25 cellular contexts compared by ENCODE assay signal in genomic region chr15:36251450-36251849, GRCh38.
DNase-seq lines count a peak whose midpoint lies in the region; ATAC-seq and TF ChIP-seq lines count a peak whose summit lies in the region.
"Had no signal": no experiment of that assay in that cellular context is flagged by ENCODE, and none has a peak within 500 bp of the region (broad histone marks: within the 10 kb centered on the region; RNA-seq: fewer than 3 reads in every experiment).

No MANE protein-coding gene starts in this region.

- H3K27ac ChIP-seq in GM23338 (ENCODE audit: low read depth) (no peak overlapping the region), RWPE2 (ENCODE audit: poor library complexity, severe bottlenecking) (no peak overlapping the region)
- H3K27ac ChIP-seq: gastroesophageal sphincter, sigmoid colon, tibial artery had no signal

- H3K4me1 Mint-ChIP-seq in GM23338, result peaks cover under 1% of the 10 kb centered on the region; the same call in 2 of the 3 replicates
- H3K4me1 Mint-ChIP-seq: activated CD8-positive, alpha-beta memory T cell treated with anti-CD3 and anti-CD28 coated beads, Interleukin-2, amount 10 ng/mL, durations not matched to agents 7 days and 5 days; activated naive CD4-positive, alpha-beta T cell treated with anti-CD3 and anti-CD28 coated beads, Interleukin-2, amount 10 ng/mL, durations not matched to agents 7 days and 5 days; CD4-positive, CD25-positive, alpha-beta regulatory T cell; stimulated activated naive CD8-positive, alpha-beta T cell treated with anti-CD3 and anti-CD28 coated beads, Interleukin-15, amount 100 ng/mL, for 72 hours had no signal

- no peaks in the 10 kb centered on the region for H3K27me3 Mint-ChIP-seq in GM23338 (ENCODE audit: insufficient read depth, low read depth, poor library complexity)
- H3K27me3 Mint-ChIP-seq: activated CD8-positive, alpha-beta memory T cell treated with anti-CD3 and anti-CD28 coated beads, Interleukin-2, amount 10 ng/mL, durations not matched to agents 7 days and 5 days; activated naive CD4-positive, alpha-beta T cell treated with anti-CD3 and anti-CD28 coated beads, Interleukin-2, amount 10 ng/mL, durations not matched to agents 7 days and 5 days; CD4-positive, CD25-positive, alpha-beta regulatory T cell; stimulated activated naive CD8-positive, alpha-beta T cell treated with anti-CD3 and anti-CD28 coated beads, Interleukin-15, amount 100 ng/mL, for 72 hours had no signal

- H3K4me2 ChIP-seq in GM23338, result no peak overlapping the region

- H3K4me1 ChIP-seq in GM23338 (ENCODE audit: insufficient read depth) (no peaks in the 10 kb centered on the region), RWPE2 (ENCODE audit: insufficient read depth, poor library complexity, severe bottlenecking) (no peaks in the 10 kb centered on the region)
- H3K4me1 ChIP-seq: gastroesophageal sphincter, tibial artery had no signal

- no peak overlapping the region for H3K4me3 ChIP-seq in GM23338
- no peak overlapping the region for H3K4me3 ChIP-seq in RWPE2 (ENCODE audit: severe bottlenecking)
- H3K4me3 ChIP-seq: gastroesophageal sphincter, sigmoid colon, tibial artery had no signal

- no peaks in the 10 kb centered on the region for H3K9me3 Mint-ChIP-seq in GM23338
- H3K9me3 Mint-ChIP-seq: activated naive CD4-positive, alpha-beta T cell treated with anti-CD3 and anti-CD28 coated beads, Interleukin-2, amount 10 ng/mL, durations not matched to agents 7 days and 5 days had no signal

- no peak overlapping the region for H3K4me3 Mint-ChIP-seq in GM23338
- H3K4me3 Mint-ChIP-seq: activated CD8-positive, alpha-beta memory T cell treated with anti-CD3 and anti-CD28 coated beads, Interleukin-2, amount 10 ng/mL, durations not matched to agents 7 days and 5 days; activated naive CD4-positive, alpha-beta T cell treated with anti-CD3 and anti-CD28 coated beads, Interleukin-2, amount 10 ng/mL, durations not matched to agents 7 days and 5 days; activated T-helper 1 cell treated with anti-CD3 and anti-CD28 coated beads, Interleukin-12 subunit alpha, Interleukin-12 subunit beta, Interleukin-2, Interleukin-4 antibody, amounts not matched to agents 30 ng/mL and 10 ng/mL and 1 ng/mL, durations not matched to agents 14 hours and 24 hours and 36 hours; CD4-positive, CD25-positive, alpha-beta regulatory T cell; stimulated activated naive CD8-positive, alpha-beta T cell treated with anti-CD3 and anti-CD28 coated beads, Interleukin-15, amount 100 ng/mL, for 72 hours; WTC11 had no signal

- H4K20me1 ChIP-seq in GM23338 (replicated peaks; ENCODE audit: insufficient read depth), result no peaks in the 10 kb centered on the region

- H3K27me3 ChIP-seq in GM23338 (ENCODE audit: insufficient read depth) (no peaks in the 10 kb centered on the region), RWPE2 (ENCODE audit: insufficient read depth, poor library complexity, severe bottlenecking) (no peaks in the 10 kb centered on the region)
- H3K27me3 ChIP-seq: gastroesophageal sphincter, sigmoid colon, tibial artery had no signal

- no peak overlapping the region for H3K27ac Mint-ChIP-seq in GM23338
- H3K27ac Mint-ChIP-seq: activated CD8-positive, alpha-beta memory T cell treated with anti-CD3 and anti-CD28 coated beads, Interleukin-2, amount 10 ng/mL, durations not matched to agents 7 days and 5 days; activated naive CD4-positive, alpha-beta T cell treated with anti-CD3 and anti-CD28 coated beads, Interleukin-2, amount 10 ng/mL, durations not matched to agents 7 days and 5 days; activated T-helper 1 cell treated with anti-CD3 and anti-CD28 coated beads, Interleukin-12 subunit alpha, Interleukin-12 subunit beta, Interleukin-2, Interleukin-4 antibody, amounts not matched to agents 30 ng/mL and 10 ng/mL and 1 ng/mL, durations not matched to agents 14 hours and 24 hours and 36 hours; CD4-positive, CD25-positive, alpha-beta regulatory T cell; stimulated activated naive CD8-positive, alpha-beta T cell treated with anti-CD3 and anti-CD28 coated beads, Interleukin-15, amount 100 ng/mL, for 72 hours; WTC11 had no signal

- H3K9me3 ChIP-seq in RWPE2 (ENCODE audit: severe bottlenecking), result no peaks in the 10 kb centered on the region
- H3K9me3 ChIP-seq: gastroesophageal sphincter, sigmoid colon, tibial artery had no signal

- H3F3A ChIP-seq in GM23338 (replicated peaks; ENCODE audit: low read depth), result no peaks in the 10 kb centered on the region

- no peak overlapping the region for H2AFZ ChIP-seq in GM23338

- peak in 1 of 2 experiments; percentile 33; a peak in 2 of 4 replicates for TF ChIP-seq CTCF in GM23338 (conservative IDR thresholded peaks at IDR 0.05; ENCODE audit: low read depth in 2 of 2)
- peak; percentile 42 for TF ChIP-seq CTCF in RWPE2 (IDR thresholded peaks at IDR 0.05; ENCODE audit: poor library complexity, severe bottlenecking)

- H3K79me2 ChIP-seq in GM23338 (replicated peaks; ENCODE audit: insufficient read depth), result no peaks in the 10 kb centered on the region

- peak; percentile 3 for DNase-seq in AG08395 (ENCODE audit: low spot score)
- peak; percentile 22 for DNase-seq in GM23338 (ENCODE audit: low spot score)
- DNase-seq in RWPE2 (ENCODE audit: low spot score), result no peak
- peak; percentile 46 for DNase-seq in fibroblast of peridontal ligament (ENCODE audit: extremely low read depth)
- no peak for DNase-seq in dermis blood vessel endothelial cell
- no peak for DNase-seq in D341Med (ENCODE audit: low spot score)
- DNase-seq in hypothalamus (lab: John Stamatoyannopoulos, UW), result no peak
- DNase-seq: activated CD4-positive, alpha-beta T cell treated with anti-CD3 and anti-CD28 coated beads, Interleukin-2, amount 50 U/mL, for 1 hour; activated CD8-positive, alpha-beta memory T cell treated with anti-CD3 and anti-CD28 coated beads, Interleukin-2, amount 10 ng/mL, durations not matched to agents 7 days and 5 days; activated naive CD4-positive, alpha-beta T cell treated with anti-CD3 and anti-CD28 coated beads, Interleukin-2, amount 10 ng/mL, durations not matched to agents 7 days and 5 days; anterior cingulate cortex; CD4-positive, CD25-positive, alpha-beta regulatory T cell; EL; Kasumi-1; NCI-H1048; NCI-H187; Right ventricle myocardium superior; sigmoid colon; stimulated activated CD4-positive, alpha-beta T cell treated with anti-CD3 and anti-CD28 coated beads, Interleukin-15, amount 100 ng/mL, for 24 hours; stimulated activated naive CD8-positive, alpha-beta T cell treated with anti-CD3 and anti-CD28 coated beads, Interleukin-15, amount 100 ng/mL, for 72 hours; tibial artery had no signal

- H3K36me3 Mint-ChIP-seq in GM23338 (ENCODE audit: low read depth), result no peaks in the 10 kb centered on the region
- H3K36me3 Mint-ChIP-seq: activated CD8-positive, alpha-beta memory T cell treated with anti-CD3 and anti-CD28 coated beads, Interleukin-2, amount 10 ng/mL, durations not matched to agents 7 days and 5 days; activated naive CD4-positive, alpha-beta T cell treated with anti-CD3 and anti-CD28 coated beads, Interleukin-2, amount 10 ng/mL, durations not matched to agents 7 days and 5 days; CD4-positive, CD25-positive, alpha-beta regulatory T cell; WTC11 had no signal

- H3K36me3 ChIP-seq in GM23338 (ENCODE audit: insufficient read depth) (no peaks in the 10 kb centered on the region), RWPE2 (ENCODE audit: low read depth) (no peaks in the 10 kb centered on the region)
- H3K36me3 ChIP-seq: gastroesophageal sphincter, sigmoid colon, tibial artery had no signal

- peak; percentile 42; the same call in 2 of the 3 replicates for ATAC-seq in GM23338
- no peak; the same call in 2 of the 3 replicates for ATAC-seq in RWPE2 (ENCODE audit: low read depth)
- no peak for ATAC-seq in HG03175 (IDR thresholded peaks at IDR 0.05; ENCODE audit: unreplicated experiment)
- ATAC-seq: activated CD8-positive, alpha-beta memory T cell treated with anti-CD3 and anti-CD28 coated beads, Interleukin-2, amount 10 ng/mL, durations not matched to agents 7 days and 5 days; gastroesophageal sphincter; stimulated activated naive CD8-positive, alpha-beta T cell treated with anti-CD3 and anti-CD28 coated beads, Interleukin-15, amount 100 ng/mL, for 72 hours; WTC11 had no signal

- H3K9me2 ChIP-seq in GM23338 (ENCODE audit: insufficient read depth), result no peaks in the 10 kb centered on the region

TF ChIP-seq in GM23338, 12 proteins besides CTCF, POLR2A, EP300 and RAD21 (continues in another document):
- no peak for TF ChIP-seq ZNF331 (CRISPR knock-in tag; IDR thresholded peaks at IDR 0.05; ENCODE audit: low read depth)
- no peak for TF ChIP-seq CREB1 (CRISPR knock-in tag; IDR thresholded peaks at IDR 0.05; ENCODE audit: low read depth)
- no peak for TF ChIP-seq JUNB (IDR thresholded peaks at IDR 0.05; ENCODE audit: unreplicated experiment)

Comparison
In these comparisons a context has a peak if more than half of its experiments do, and no peak if none do; other contexts are left out.
1. DNase-seq: peak in AG08395 (single experiment), GM23338 (single experiment) and fibroblast of peridontal ligament (single experiment); none in RWPE2 (single experiment), dermis blood vessel endothelial cell (single experiment), D341Med (single experiment) and hypothalamus (0 of 51).